ENCODE assay signal across 8 cellular contexts in the genomic region with DNA sequence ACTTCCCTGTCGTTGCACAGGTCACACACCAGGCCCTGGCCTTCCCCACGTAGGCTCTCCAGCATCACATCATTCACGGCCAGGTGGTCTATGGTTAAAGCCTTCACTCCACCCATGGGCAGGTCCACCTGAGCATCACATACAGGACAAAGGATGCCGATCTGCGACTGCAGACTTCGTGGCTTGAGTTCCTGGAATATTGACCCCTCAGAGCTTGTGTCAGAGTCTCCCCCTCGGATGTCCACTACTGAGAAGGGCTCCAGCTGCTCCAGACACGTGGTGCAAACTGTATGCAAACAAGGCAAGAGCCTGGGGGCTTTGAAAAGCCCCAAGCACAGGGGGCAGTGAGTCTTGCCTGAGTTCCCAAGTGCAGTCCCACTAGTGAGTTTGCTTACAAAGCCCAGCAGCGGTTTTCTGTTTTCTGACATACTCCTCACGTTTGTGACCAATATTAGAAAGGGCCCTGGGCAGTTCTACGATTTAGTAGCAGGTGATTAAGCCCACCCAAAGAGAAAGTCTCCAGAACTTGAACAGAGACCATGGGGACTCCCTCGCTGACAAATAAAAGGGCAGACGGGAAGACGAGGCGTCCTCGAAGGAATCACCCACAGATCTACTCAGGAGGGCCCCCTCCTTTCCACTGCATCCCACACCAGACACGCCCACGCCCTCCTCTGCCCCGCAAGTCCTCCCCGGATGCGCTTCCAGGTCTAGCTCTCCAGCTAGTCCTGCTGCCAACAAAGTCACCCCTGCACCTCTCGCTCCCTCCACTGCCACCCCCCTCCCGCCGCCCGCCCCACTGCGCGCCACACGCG. TPM values are rescaled to one million over a fixed set of nuclear protein-coding genes. Genes with fewer than 3 reads are reported as not detected.
DNase-seq lines count a peak whose midpoint lies in the region; ATAC-seq and TF ChIP-seq lines count a peak whose summit lies in the region.

No MANE protein-coding gene starts in this region.

- intact Hi-C loops in left ventricle myocardium inferior (cut with micrococcal nuclease): no loop called here

- TF ChIP-seq CTCF in HL-60 (IDR thresholded peaks at IDR 0.05; ENCODE audit: insufficient read depth, low read length): no peak
- no peak for TF ChIP-seq CTCF in left ventricle myocardium inferior (IDR thresholded peaks at IDR 0.05; ENCODE audit: borderline replicate concordance)
- no peak for TF ChIP-seq CTCF in retinal pigment epithelial cell (conservative IDR thresholded peaks at IDR 0.05; ENCODE audit: low read depth, low read length)

- H3K36me3 ChIP-seq in left ventricle myocardium inferior: peaks cover 16% of the 10 kb centered on the region

- H3K27me3 ChIP-seq in HL-60 (ENCODE audit: insufficient read depth, poor library complexity, severe bottlenecking): no peaks in the 10 kb centered on the region
- no peaks in the 10 kb centered on the region for H3K27me3 ChIP-seq in left ventricle myocardium inferior (ENCODE audit: low read depth)

- H3K4me3 ChIP-seq in HL-60 (replicated peaks; ENCODE audit: insufficient read depth, low read length) (peak overlapping the region; percentile 60), left ventricle myocardium inferior (peak overlapping the region; percentile 80), retinal pigment epithelial cell (ENCODE audit: low read length) (peak overlapping the region; percentile 90)

- H3K9me3 ChIP-seq in left ventricle myocardium inferior (replicated peaks): no peaks in the 10 kb centered on the region

- H3K9me3 Mint-ChIP-seq in activated T-cell treated with anti-CD3 and anti-CD28 coated beads, Interleukin-2, amount 50 U/mL, for 72 hours: no peaks in the 10 kb centered on the region

- peak overlapping the region; percentile 38 for H3K27ac Mint-ChIP-seq in activated T-cell treated with anti-CD3 and anti-CD28 coated beads, Interleukin-2, amount 50 U/mL, for 72 hours

- peaks cover 52% of the 10 kb centered on the region for H3K4me1 ChIP-seq in left ventricle myocardium inferior

- H3K4me3 Mint-ChIP-seq in activated T-cell treated with anti-CD3 and anti-CD28 coated beads, Interleukin-2, amount 50 U/mL, for 72 hours: peak overlapping the region; percentile 83 to 85

- H3K36me3 Mint-ChIP-seq in activated T-cell treated with anti-CD3 and anti-CD28 coated beads, Interleukin-2, amount 50 U/mL, for 72 hours (ENCODE audit: insufficient read depth in 2 of 2): no peaks in the 10 kb centered on the region

- H3K4me1 Mint-ChIP-seq in activated T-cell treated with anti-CD3 and anti-CD28 coated beads, Interleukin-2, amount 50 U/mL, for 72 hours (ENCODE audit: low read depth): peaks cover 8% of the 10 kb centered on the region

- peaks cover 18% of the 10 kb centered on the region for H3K27me3 Mint-ChIP-seq in activated T-cell treated with anti-CD3 and anti-CD28 coated beads, Interleukin-2, amount 50 U/mL, for 72 hours (ENCODE audit: low read depth)

- no peak for ATAC-seq in activated T-cell treated with anti-CD3 and anti-CD28 coated beads, Interleukin-2, amount 50 U/mL, for 72 hours (replicated peaks in 1 of 2)
- ATAC-seq in GM19328 (IDR thresholded peaks at IDR 0.05; ENCODE audit: unreplicated experiment): no peak

- DNase-seq in GM03348 (ENCODE audit: low spot score) (peak; percentile 68), HL-60 (ENCODE audit: low read depth in 1 of 2, low spot score in 1 of 2) (no peak), left ventricle myocardium inferior (no peak), retinal pigment epithelial cell (ENCODE audit: low read depth) (no peak), CD1c-positive myeloid dendritic cell (ENCODE audit: extremely low spot score) (no peak), NCI-H2081 treated with DMSO at 0.1 percent for 48 hours (lab: John Stamatoyannopoulos, UW) (no peak)
- no peak for DNase-seq in activated T-cell treated with anti-CD3 and anti-CD28 coated beads, Interleukin-2, amount 50 U/mL, for 72 hours

- H3K27ac ChIP-seq in HL-60 (replicated peaks): no peak overlapping the region; the same call in 1 of the 2 replicates
- peak overlapping the region; percentile 95 for H3K27ac ChIP-seq in left ventricle myocardium inferior (replicated peaks)

RNA-seq across cellular contexts. Expression of a gene that starts 0.6 kb away (rescaled TPM):
- under 1 TPM; 0.30 to 0.34 TPM for total RNA-seq in activated T-cell treated with anti-CD3 and anti-CD28 coated beads, Interleukin-2, amount 50 U/mL, for 72 hours
- total RNA-seq in left ventricle myocardium inferior: 13.0 TPM

Comparison
In these comparisons a context has a peak if more than half of its experiments do, and no peak if none do; other contexts are left out.
1. RNA of a gene that starts 0.6 kb away (total RNA-seq): 13.0 TPM in left ventricle myocardium inferior (single experiment); 0.30 to 0.34 TPM in activated T-cell treated with anti-CD3 and anti-CD28 coated beads, Interleukin-2, amount 50 U/mL, for 72 hours; every median in the first group is over 10 times any median in the second.
2. Peak in every context shown above with its lines, with median percentiles within 50 percentile points of each other: H3K4me3 ChIP-seq.